Comparison of ENCODE assay signal across 8 cellular contexts in the genomic region with DNA sequence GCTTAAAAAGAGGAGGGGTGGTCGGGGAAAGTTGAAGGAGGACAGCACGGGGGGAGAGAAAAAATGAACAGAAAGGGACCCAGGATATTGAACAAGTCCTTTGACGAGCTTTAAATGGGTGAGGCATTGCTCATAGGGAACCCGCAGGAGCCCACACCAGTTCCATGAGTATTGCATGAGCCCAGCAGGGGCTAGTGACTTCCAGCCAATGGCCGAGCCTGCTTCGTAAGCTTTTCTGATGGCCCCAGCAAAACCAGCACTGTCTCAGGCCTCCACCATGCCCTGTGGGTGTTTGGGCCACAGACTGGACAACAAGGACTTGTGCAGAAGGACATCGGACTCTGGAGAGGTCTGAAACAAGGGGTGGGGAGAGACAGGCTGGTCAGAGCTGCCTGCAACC.
DNase-seq lines count a peak whose midpoint lies in the region; ATAC-seq and TF ChIP-seq lines count a peak whose summit lies in the region.

No MANE protein-coding gene starts in this region.

- WGBS in esophagus, 2 donors, result 68 to 78% methylated on average over 7 of the region's 7 CpGs

- no peaks in the 10 kb centered on the region for H3K27me3 ChIP-seq in DOHH2 (ENCODE audit: control insufficient read depth, low read length)
- H3K27me3 ChIP-seq in RWPE2 (ENCODE audit: insufficient read depth, poor library complexity, severe bottlenecking), result no peaks in the 10 kb centered on the region
- H3K27me3 ChIP-seq in esophagus (ENCODE audit: control insufficient read depth in 1 of 2, insufficient read depth in 2 of 2, low read length in 2 of 2), result no peaks in the 10 kb centered on the region

- TF ChIP-seq CTCF in DOHH2 (IDR thresholded peaks at IDR 0.05; ENCODE audit: low read depth, low read length, poor library complexity, severe bottlenecking) (no peak), RWPE2 (IDR thresholded peaks at IDR 0.05; ENCODE audit: poor library complexity, severe bottlenecking) (no peak)

- H3K4me3 ChIP-seq in DOHH2 (ENCODE audit: low read length), result peak overlapping the region; percentile 75
- H3K4me3 ChIP-seq in RWPE2 (ENCODE audit: severe bottlenecking), result no peak overlapping the region
- no peak overlapping the region for H3K4me3 ChIP-seq in esophagus (ENCODE audit: low read depth in 1 of 2, low read length in 2 of 2)

- no peaks in the 10 kb centered on the region for H4K20me1 ChIP-seq in DOHH2 (ENCODE audit: control insufficient read depth, insufficient read depth, low read depth, low read length)

- H3K9me3 ChIP-seq in DOHH2 (ENCODE audit: control insufficient read depth, insufficient read depth, low read length) (no peaks in the 10 kb centered on the region), RWPE2 (ENCODE audit: severe bottlenecking) (no peaks in the 10 kb centered on the region), esophagus (ENCODE audit: control insufficient read depth in 2 of 2, insufficient read depth in 1 of 2, low read depth in 1 of 2, low read length in 1 of 2) (peaks cover 0 to 2% of the 10 kb centered on the region in 2 donors)

- DNase-seq in RWPE2 (ENCODE audit: low spot score), result no peak
- DNase-seq in pons (ENCODE audit: low spot score), result peak; percentile 55
- DNase-seq in mucosa of gallbladder (ENCODE audit: low spot score), result no peak
- DNase-seq in activated CD4-positive, CD25-positive, alpha-beta regulatory T cell treated with anti-CD3 and anti-CD28 coated beads, Interleukin-2, amount 50 U/mL, for 72 hours, result no peak
- no peak for DNase-seq in SHP77 (lab: John Stamatoyannopoulos, UW)

- ATAC-seq in RWPE2 (ENCODE audit: low read depth) (no peak), GM18861 (IDR thresholded peaks at IDR 0.05; ENCODE audit: unreplicated experiment) (no peak)

- H3K36me3 ChIP-seq in DOHH2 (ENCODE audit: control insufficient read depth, low read length) (peaks cover 28% of the 10 kb centered on the region), RWPE2 (ENCODE audit: low read depth) (no peaks in the 10 kb centered on the region), esophagus (ENCODE audit: control insufficient read depth in 2 of 2, insufficient read depth in 2 of 2, low read length in 1 of 2) (no peaks in the 10 kb centered on the region)

- no peaks in the 10 kb centered on the region for H3K9me2 ChIP-seq in DOHH2 (replicated peaks; ENCODE audit: control insufficient read depth, low read length)

- peak overlapping the region; percentile 97 for H3K27ac ChIP-seq in DOHH2 (ENCODE audit: low read depth, low read length)
- peak overlapping the region; percentile 100 for H3K27ac ChIP-seq in RWPE2 (ENCODE audit: poor library complexity, severe bottlenecking)
- H3K27ac ChIP-seq in esophagus (ENCODE audit: low read depth in 2 of 2, low read length in 1 of 2), result peak overlapping the region; percentile 69 to 77

- H3K4me2 ChIP-seq in DOHH2 (ENCODE audit: low read length), result peak overlapping the region; percentile 97

- H3K4me1 ChIP-seq in DOHH2 (ENCODE audit: control insufficient read depth, low read length) (peaks cover 92% of the 10 kb centered on the region), RWPE2 (ENCODE audit: insufficient read depth, poor library complexity, severe bottlenecking) (peaks cover 58% of the 10 kb centered on the region), esophagus (ENCODE audit: control insufficient read depth in 2 of 2, insufficient read depth in 2 of 2, low read length in 1 of 2) (peaks cover 5 to 17% of the 10 kb centered on the region in 2 donors)

- H3K79me2 ChIP-seq in DOHH2 (ENCODE audit: control insufficient read depth, low read length), result peaks cover 36% of the 10 kb centered on the region

- peaks cover 27% of the 10 kb centered on the region for H3F3A ChIP-seq in DOHH2 (ENCODE audit: control insufficient read depth, insufficient read depth)
